In the genomic region with DNA sequence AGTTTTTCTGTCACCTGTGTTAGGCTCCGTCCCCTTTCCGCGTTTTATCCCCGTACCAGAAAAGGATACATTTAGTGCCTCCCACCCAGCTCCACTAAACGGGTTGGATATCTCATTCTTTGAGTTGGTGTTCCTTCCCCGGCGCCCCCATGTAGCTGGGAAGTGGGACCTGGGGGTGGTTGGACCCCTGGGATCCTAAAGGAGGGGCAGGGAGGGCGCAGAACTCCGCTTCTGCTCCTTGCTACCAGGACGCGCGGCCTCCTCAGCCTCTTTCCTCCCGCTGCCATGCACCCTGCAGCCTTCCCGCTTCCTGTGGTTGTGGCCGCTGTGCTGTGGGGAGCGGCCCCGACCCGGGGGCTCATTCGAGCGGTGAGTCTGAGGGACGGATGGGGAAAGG, we compare ENCODE assay signal across 8 cellular contexts. TPM values are rescaled to one million over a fixed set of nuclear protein-coding genes. Genes with fewer than 3 reads are reported as not detected.
DNase-seq lines count a peak whose midpoint lies in the region; ATAC-seq and TF ChIP-seq lines count a peak whose summit lies in the region.

No MANE protein-coding gene starts in this region.

- H3K56ac ChIP-seq in H9 (ENCODE audit: insufficient read length, low read depth, low read length): no peak overlapping the region

- peaks cover 17% of the 10 kb centered on the region for H3K23me2 ChIP-seq in H9 (ENCODE audit: insufficient read length, low read depth, low read length, poor library complexity, severe bottlenecking)

- no peak overlapping the region for H4K5ac ChIP-seq in H9 (ENCODE audit: insufficient read length, low read depth, low read length)

- no peak overlapping the region for H2BK5ac ChIP-seq in H9 (ENCODE audit: insufficient read length, low read length)

- peak overlapping the region; percentile 26 for H3K14ac ChIP-seq in H9 (ENCODE audit: insufficient read depth, low read length)

- intact Hi-C loops in posterior vena cava (cut with DNase I): no loop called here

- DNase-seq in H9: no peak
- no peak for DNase-seq in effector memory CD8-positive, alpha-beta T cell
- no peak for DNase-seq in posterior vena cava (ENCODE audit: low spot score)
- DNase-seq in inferior parietal cortex (ENCODE audit: extremely low spot score): no peak
- no peak for DNase-seq in middle frontal gyrus (ENCODE audit: extremely low spot score, low spot score)

- H3K27ac ChIP-seq in H9 (ENCODE audit: insufficient read length, low read depth, low read length): peak overlapping the region; percentile 81
- peak overlapping the region; percentile 88 for H3K27ac ChIP-seq in VCaP
- H3K27ac ChIP-seq in neural cell (ENCODE audit: low read length): peak overlapping the region; percentile 97

- no CpG with 5 or more reads among the region's 21 CpGs for WGBS in H9 (ENCODE audit: extremely low coverage, insufficient read length, low lambda C conversion rate)

- no peak overlapping the region for H2BK15ac ChIP-seq in H9 (ENCODE audit: low read depth, low read length)

- peak overlapping the region; percentile 100 for H3K27ac Mint-ChIP-seq in H9
- H3K27ac Mint-ChIP-seq in effector memory CD8-positive, alpha-beta T cell: peak overlapping the region; percentile 93

- H3K9me2 ChIP-seq in neural cell (ENCODE audit: insufficient read depth, low read length): no peaks in the 10 kb centered on the region

- H3K27me3 ChIP-seq in H9 (ENCODE audit: insufficient read depth, low read length): no peaks in the 10 kb centered on the region
- H3K27me3 ChIP-seq in neural cell (ENCODE audit: insufficient read depth, low read depth, low read length): no peaks in the 10 kb centered on the region

- H3K4me3 ChIP-seq in neural cell (ENCODE audit: low read length): peak overlapping the region; percentile 83

- H3K79me1 ChIP-seq in H9 (ENCODE audit: insufficient read depth, low read depth, low read length, poor library complexity, severe bottlenecking): peaks cover 5% of the 10 kb centered on the region

- no peak overlapping the region for H3K4ac ChIP-seq in H9 (ENCODE audit: low read depth, low read length)

- H4K20me1 ChIP-seq in H9 (ENCODE audit: control insufficient read depth, insufficient read depth, insufficient read length): peaks cover 7% of the 10 kb centered on the region
- H4K20me1 ChIP-seq in neural cell (ENCODE audit: insufficient read depth): no peaks in the 10 kb centered on the region

- peak overlapping the region; percentile 95 to 98 for H3K4me3 Mint-ChIP-seq in H9
- peak overlapping the region; percentile 94 for H3K4me3 Mint-ChIP-seq in effector memory CD8-positive, alpha-beta T cell

- H3K4me1 ChIP-seq in H9 (ENCODE audit: insufficient read depth, low read length): no peaks in the 10 kb centered on the region

- no peak overlapping the region for H4K91ac ChIP-seq in H9 (ENCODE audit: insufficient read length, low read depth, low read length)

- no peaks in the 10 kb centered on the region; a peak in 2 of 5 replicates for H3K9me3 Mint-ChIP-seq in H9
- H3K9me3 Mint-ChIP-seq in effector memory CD8-positive, alpha-beta T cell: no peaks in the 10 kb centered on the region

- H2BK120ac ChIP-seq in H9 (ENCODE audit: low read depth, low read length, poor library complexity, severe bottlenecking): no peak overlapping the region

- no peaks in the 10 kb centered on the region for H3K9me3 ChIP-seq in H9 (ENCODE audit: control insufficient read depth, low read depth, low read length)
- no peaks in the 10 kb centered on the region for H3K9me3 ChIP-seq in neural cell (ENCODE audit: low read length)

- no peaks in the 10 kb centered on the region for H3K36me3 ChIP-seq in neural cell (ENCODE audit: insufficient read depth, low read length)

- H4K8ac ChIP-seq in H9 (replicated peaks; ENCODE audit: insufficient read length, low read depth, low read length): no peak overlapping the region

- TF ChIP-seq EP300 in neural cell (conservative IDR thresholded peaks at IDR 0.05; ENCODE audit: poor library complexity, severe bottlenecking): no peak

- no peak for TF ChIP-seq RAD21 in neural cell (conservative IDR thresholded peaks at IDR 0.05)

- peak overlapping the region; percentile 80 for H3K4me2 ChIP-seq in H9 (ENCODE audit: insufficient read depth, insufficient read length, low read length)
- peak overlapping the region; percentile 86 for H3K4me2 ChIP-seq in neural cell (ENCODE audit: low read length)

- H3K23ac ChIP-seq in H9 (ENCODE audit: insufficient read length, low read depth, low read length): no peak overlapping the region

- H3K79me2 ChIP-seq in H9 (ENCODE audit: insufficient read depth, low read length): peaks cover 6% of the 10 kb centered on the region; the same call in 1 of the 2 replicates
- peaks cover 23% of the 10 kb centered on the region for H3K79me2 ChIP-seq in neural cell (replicated peaks; ENCODE audit: insufficient read depth, low read length)

- H3K4me1 Mint-ChIP-seq in H9: peaks cover 27 to 33% of the 10 kb centered on the region in 2 experiments
- H3K4me1 Mint-ChIP-seq in effector memory CD8-positive, alpha-beta T cell (ENCODE audit: low read depth in 2 of 2): peaks cover 63 to 64% of the 10 kb centered on the region in 2 donors

- H3K36me3 Mint-ChIP-seq in H9 (ENCODE audit: insufficient read depth in 1 of 3, low read depth in 3 of 3): peaks cover 36 to 81% (median 64%) of the 10 kb centered on the region in 3 experiments
- H3K36me3 Mint-ChIP-seq in effector memory CD8-positive, alpha-beta T cell (ENCODE audit: insufficient read depth): peaks cover 57% of the 10 kb centered on the region

- H3K9ac ChIP-seq in H9 (ENCODE audit: extremely low read depth, insufficient read length, low read length) (peak overlapping the region; percentile 96), neural cell (ENCODE audit: low read length) (peak overlapping the region; percentile 92)

- no peak overlapping the region for H3K18ac ChIP-seq in H9 (ENCODE audit: insufficient read length, low read depth, low read length)

- ATAC-seq in effector memory CD8-positive, alpha-beta T cell (replicated peaks): no peak
- no peak for ATAC-seq in GM19397 (IDR thresholded peaks at IDR 0.05; ENCODE audit: unreplicated experiment)

- H2AK5ac ChIP-seq in H9 (ENCODE audit: insufficient read length, low read length): no peak overlapping the region

- H3T11ph ChIP-seq in H9 (ENCODE audit: low read length): no peak overlapping the region

- no peaks in the 10 kb centered on the region for H3F3A ChIP-seq in neural cell (ENCODE audit: insufficient read depth, low read length, poor library complexity, severe bottlenecking)

- H2BK20ac ChIP-seq in H9 (ENCODE audit: low read depth, low read length, poor library complexity, severe bottlenecking): no peak overlapping the region

- no peak overlapping the region for H2BK12ac ChIP-seq in H9 (ENCODE audit: insufficient read length, low read depth, low read length)

- H3K27me3 Mint-ChIP-seq in H9 (ENCODE audit: low read depth): peaks cover 6% of the 10 kb centered on the region
- no peaks in the 10 kb centered on the region for H3K27me3 Mint-ChIP-seq in effector memory CD8-positive, alpha-beta T cell

- no peak for TF ChIP-seq CTCF in H9 (conservative IDR thresholded peaks at IDR 0.05)
- TF ChIP-seq CTCF in VCaP (conservative IDR thresholded peaks at IDR 0.05): no peak
- no peak for TF ChIP-seq CTCF in neural cell (IDR thresholded peaks at IDR 0.05; ENCODE audit: poor library complexity, severe bottlenecking)

- H2AFZ ChIP-seq in H9 (ENCODE audit: low read length): no peak overlapping the region
- H2AFZ ChIP-seq in neural cell (ENCODE audit: low read depth, low read length): peak overlapping the region; percentile 75

TF ChIP-seq in neural cell, 6 proteins besides CTCF, POLR2A, EP300 and RAD21 (continues in another document):
- TF ChIP-seq POLR2AphosphoS5 (IDR thresholded peaks at IDR 0.05): no peak
- TF ChIP-seq TAF1 (IDR thresholded peaks at IDR 0.05; ENCODE audit: low read depth): no peak
- no peak for TF ChIP-seq EZH2 (IDR thresholded peaks at IDR 0.05; ENCODE audit: borderline replicate concordance, insufficient read depth, low read length, poor library complexity, severe bottlenecking)
- TF ChIP-seq MXI1 (conservative IDR thresholded peaks at IDR 0.05; ENCODE audit: poor library complexity, severe bottlenecking): no peak
- TF ChIP-seq SMC3 (conservative IDR thresholded peaks at IDR 0.05; ENCODE audit: poor library complexity): no peak

RNA-seq across cellular contexts. Expression of gene RNF167, which starts 0.6 kb away (rescaled TPM):
- total RNA-seq in H9 (2021) (134 and 135 TPM in 2 replicates), posterior vena cava (10 to 100 TPM; 62.7 to 77.3 TPM)
- 52.5 and 64.1 TPM in 2 replicates for polyA plus RNA-seq in neural cell
- 33.3 and 40.9 TPM in 2 replicates for polyA minus RNA-seq in neural cell

RNA-seq across cellular contexts. Expression of gene SLC25A11, which starts 0.8 kb away (rescaled TPM):
- 74.9 and 80.6 TPM in 2 replicates for total RNA-seq in H9 (2021)
- 140 and 172 TPM in 2 replicates for polyA plus RNA-seq in neural cell
- 66.2 and 91.5 TPM in 2 replicates for polyA minus RNA-seq in neural cell
- 10 to 100 TPM; 33.0 to 43.7 TPM for total RNA-seq in posterior vena cava

RNA-seq across cellular contexts. Expression of gene PFN1, which starts 7.7 kb away (rescaled TPM):
- total RNA-seq in H9 (2021) (1,149 and 1,217 TPM in 2 replicates), posterior vena cava (100 to 1,000 TPM; 582 to 588 TPM)
- polyA plus RNA-seq in neural cell: 145 and 230 TPM in 2 replicates
- polyA minus RNA-seq in neural cell: 72.3 and 78.0 TPM in 2 replicates

RNA-seq across cellular contexts. Expression of gene GP1BA, which starts 8.5 kb away (rescaled TPM):
- total RNA-seq in H9 (2021) (not detected in 2 replicates), posterior vena cava (not detected)
- not detected in 2 replicates for polyA plus RNA-seq in neural cell
- polyA minus RNA-seq in neural cell: not detected in 2 replicates

RNA-seq across cellular contexts. Expression of gene ENO3, which starts 10.3 kb away (rescaled TPM):
- 20.7 and 25.4 TPM in 2 replicates for total RNA-seq in H9 (2021)
- 0.54 and 2.3 TPM in 2 replicates for polyA plus RNA-seq in neural cell
- 0.97 TPM in 1 of 2 replicates, not detected in the other for polyA minus RNA-seq in neural cell
- 1 to 10 TPM; 3.2 to 4.3 TPM for total RNA-seq in posterior vena cava
